Comparison of ENCODE assay signal across 10 cellular contexts in the genomic region with DNA sequence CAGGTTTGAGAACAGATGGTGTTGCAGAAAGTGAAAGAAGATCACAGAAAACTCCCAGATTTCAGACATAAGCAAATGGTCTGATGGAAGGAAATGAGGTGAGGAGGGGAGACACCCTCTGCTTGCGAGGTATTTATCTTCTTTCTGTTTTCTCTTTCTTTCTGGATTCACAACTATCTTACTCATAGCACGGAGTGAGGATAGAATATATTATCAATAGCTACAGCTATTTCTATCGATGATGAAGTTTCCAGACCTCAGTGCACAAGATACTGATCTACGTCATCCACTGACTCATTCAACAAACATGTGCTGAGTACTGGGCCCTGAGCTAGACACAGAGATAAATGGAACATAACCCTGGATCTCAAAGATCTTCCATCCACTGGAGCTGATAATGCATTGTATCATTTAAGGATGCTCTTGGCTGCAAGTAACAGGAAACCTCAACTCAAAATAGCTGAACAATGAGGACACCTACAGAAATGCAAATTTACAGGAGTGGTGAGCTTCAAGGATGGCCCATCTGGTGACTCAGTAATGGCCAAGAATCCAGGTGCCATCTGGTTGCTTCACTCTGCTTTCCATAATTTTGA. TPM values are rescaled to one million over a fixed set of nuclear protein-coding genes. Genes with fewer than 3 reads are reported as not detected.
DNase-seq lines count a peak whose midpoint lies in the region; ATAC-seq and TF ChIP-seq lines count a peak whose summit lies in the region.
"Had no signal": no experiment of that assay in that cellular context is flagged by ENCODE, and none has a peak within 500 bp of the region (broad histone marks: within the 10 kb centered on the region; RNA-seq: fewer than 3 reads in every experiment).

No MANE protein-coding gene starts in this region.

- CTCF ChIA-PET in activated CD8-positive, alpha-beta T cell treated with anti-CD3 and anti-CD28 coated beads for 36 hours (lab: Charles Lee) = interaction anchor here (1.1 to 1.5 kb wide), 2 partner anchors 11 to 14 kb away, joined by 3 to 12 read pairs; no protein-coding TSS in a partner anchor
- CTCF ChIA-PET in activated CD8-positive, alpha-beta T cell treated with anti-CD3 and anti-CD28 coated beads, Interleukin-2, amount 10 ng/mL, durations not matched to agents 7 days and 5 days (lab: Charles Lee) = interaction anchor here (0.7 to 3.5 kb wide), 3 partner anchors 15 to 297 kb away, joined by 3 to 21 read pairs (median 3); no protein-coding TSS in a partner anchor

- no peak for DNase-seq in activated CD8-positive, alpha-beta T cell treated with anti-CD3 and anti-CD28 coated beads for 36 hours
- no peak for DNase-seq in activated CD8-positive, alpha-beta T cell treated with anti-CD3 and anti-CD28 coated beads, Interleukin-2, amount 10 ng/mL, durations not matched to agents 7 days and 5 days
- DNase-seq in renal cortical epithelial cell (ENCODE audit: low read depth) = peak; percentile 46
- no peak for DNase-seq in NCI-H128 (lab: John Stamatoyannopoulos, UW; ENCODE audit: unreplicated experiment)
- no peak for DNase-seq in type B pancreatic cell (ENCODE audit: extremely low spot score, unreplicated experiment)
- no peak for DNase-seq in naive thymus-derived CD8-positive, alpha-beta T cell
- DNase-seq: body of pancreas, NCI-H1930 had no signal

- H3K27ac Mint-ChIP-seq in activated CD8-positive, alpha-beta T cell treated with anti-CD3 and anti-CD28 coated beads for 36 hours = peak overlapping the region; percentile 34
- no peak overlapping the region for H3K27ac Mint-ChIP-seq in activated CD8-positive, alpha-beta T cell treated with anti-CD3 and anti-CD28 coated beads, Interleukin-2, amount 10 ng/mL, durations not matched to agents 7 days and 5 days
- H3K27ac Mint-ChIP-seq in type B pancreatic cell = no peak overlapping the region
- H3K27ac Mint-ChIP-seq in naive thymus-derived CD8-positive, alpha-beta T cell = no peak overlapping the region

- no peaks in the 10 kb centered on the region for H3K27me3 Mint-ChIP-seq in activated CD8-positive, alpha-beta T cell treated with anti-CD3 and anti-CD28 coated beads for 36 hours
- no peaks in the 10 kb centered on the region for H3K27me3 Mint-ChIP-seq in activated CD8-positive, alpha-beta T cell treated with anti-CD3 and anti-CD28 coated beads, Interleukin-2, amount 10 ng/mL, durations not matched to agents 7 days and 5 days (ENCODE audit: low read depth)
- peaks cover 5% of the 10 kb centered on the region for H3K27me3 Mint-ChIP-seq in type B pancreatic cell
- H3K27me3 Mint-ChIP-seq in naive thymus-derived CD8-positive, alpha-beta T cell = peaks cover 0 to 2% (median 0%) of the 10 kb centered on the region in 5 donors

- H3K4me1 Mint-ChIP-seq in activated CD8-positive, alpha-beta T cell treated with anti-CD3 and anti-CD28 coated beads for 36 hours (ENCODE audit: low read depth) = peaks cover 36% of the 10 kb centered on the region
- peaks cover 76% of the 10 kb centered on the region for H3K4me1 Mint-ChIP-seq in activated CD8-positive, alpha-beta T cell treated with anti-CD3 and anti-CD28 coated beads, Interleukin-2, amount 10 ng/mL, durations not matched to agents 7 days and 5 days (ENCODE audit: low read depth)
- peaks cover 5% of the 10 kb centered on the region for H3K4me1 Mint-ChIP-seq in type B pancreatic cell (ENCODE audit: unreplicated experiment)
- H3K4me1 Mint-ChIP-seq in naive thymus-derived CD8-positive, alpha-beta T cell = peaks cover 0 to 5% (median 2%) of the 10 kb centered on the region in 4 donors

- H3K4me3 Mint-ChIP-seq in activated CD8-positive, alpha-beta T cell treated with anti-CD3 and anti-CD28 coated beads for 36 hours = no peak overlapping the region
- H3K4me3 Mint-ChIP-seq in activated CD8-positive, alpha-beta T cell treated with anti-CD3 and anti-CD28 coated beads, Interleukin-2, amount 10 ng/mL, durations not matched to agents 7 days and 5 days = no peak overlapping the region
- no peak overlapping the region for H3K4me3 Mint-ChIP-seq in type B pancreatic cell
- no peak overlapping the region for H3K4me3 Mint-ChIP-seq in naive thymus-derived CD8-positive, alpha-beta T cell

- peaks cover 3% of the 10 kb centered on the region for H3K9me3 Mint-ChIP-seq in activated CD8-positive, alpha-beta T cell treated with anti-CD3 and anti-CD28 coated beads for 36 hours
- peaks cover 9% of the 10 kb centered on the region for H3K9me3 Mint-ChIP-seq in activated CD8-positive, alpha-beta T cell treated with anti-CD3 and anti-CD28 coated beads, Interleukin-2, amount 10 ng/mL, durations not matched to agents 7 days and 5 days (ENCODE audit: insufficient read depth)
- H3K9me3 Mint-ChIP-seq in type B pancreatic cell = no peaks in the 10 kb centered on the region
- peaks cover 0 to 2% (median 0%) of the 10 kb centered on the region in 9 donors for H3K9me3 Mint-ChIP-seq in naive thymus-derived CD8-positive, alpha-beta T cell

- intact Hi-C loops in activated CD8-positive, alpha-beta T cell treated with anti-CD3 and anti-CD28 coated beads for 36 hours (cut with micrococcal nuclease) = no loop called here

- TF ChIP-seq CTCF in activated CD8-positive, alpha-beta T cell treated with anti-CD3 and anti-CD28 coated beads for 36 hours (IDR thresholded peaks at IDR 0.05) = no peak
- TF ChIP-seq CTCF in type B pancreatic cell (conservative IDR thresholded peaks at IDR 0.05) = no peak

- peaks cover 2% of the 10 kb centered on the region for H3K36me3 Mint-ChIP-seq in activated CD8-positive, alpha-beta T cell treated with anti-CD3 and anti-CD28 coated beads for 36 hours (ENCODE audit: low read depth)
- H3K36me3 Mint-ChIP-seq in activated CD8-positive, alpha-beta T cell treated with anti-CD3 and anti-CD28 coated beads, Interleukin-2, amount 10 ng/mL, durations not matched to agents 7 days and 5 days (ENCODE audit: low read depth) = peaks cover 22% of the 10 kb centered on the region
- H3K36me3 Mint-ChIP-seq in type B pancreatic cell = no peaks in the 10 kb centered on the region
- peaks cover 0 to 3% (median 0%) of the 10 kb centered on the region in 3 donors for H3K36me3 Mint-ChIP-seq in naive thymus-derived CD8-positive, alpha-beta T cell

- peak; percentile 55 for ATAC-seq in activated CD8-positive, alpha-beta T cell treated with anti-CD3 and anti-CD28 coated beads for 36 hours
- ATAC-seq in activated CD8-positive, alpha-beta T cell treated with anti-CD3 and anti-CD28 coated beads, Interleukin-2, amount 10 ng/mL, durations not matched to agents 7 days and 5 days = no peak
- ATAC-seq in GM21619 (IDR thresholded peaks at IDR 0.05; ENCODE audit: unreplicated experiment) (peak; percentile 45), HG03469 (IDR thresholded peaks at IDR 0.05; ENCODE audit: unreplicated experiment) (peak; percentile 34)
- no peak for ATAC-seq in naive thymus-derived CD8-positive, alpha-beta T cell
- ATAC-seq: body of pancreas had no signal

- POLR2A ChIA-PET in activated CD8-positive, alpha-beta T cell treated with anti-CD3 and anti-CD28 coated beads for 36 hours (lab: Charles Lee) = interaction anchor here (0.8 to 1.7 kb wide), 2 partner anchors 30 to 117 kb away, joined by 3 to 4 read pairs; a partner anchor contains a TSS
- POLR2A ChIA-PET in activated CD8-positive, alpha-beta T cell treated with anti-CD3 and anti-CD28 coated beads, Interleukin-2, amount 10 ng/mL, durations not matched to agents 7 days and 5 days (lab: Charles Lee) = no interaction called here
- POLR2A ChIA-PET in naive thymus-derived CD8-positive, alpha-beta T cell (lab: Charles Lee) = no interaction called here

RNA-seq across cellular contexts. Expression of a gene that starts 21.2 kb away (rescaled TPM):
- under 1 TPM; 0.54 TPM for total RNA-seq in activated CD8-positive, alpha-beta T cell treated with anti-CD3 and anti-CD28 coated beads for 36 hours
- 1 to 10 TPM; 1.3 to 1.7 TPM for total RNA-seq in activated CD8-positive, alpha-beta T cell treated with anti-CD3 and anti-CD28 coated beads, Interleukin-2, amount 10 ng/mL, durations not matched to agents 7 days and 5 days
- total RNA-seq in renal cortical epithelial cell (30.4 and 37.8 TPM in 2 replicates), type B pancreatic cell (ENCODE audit: low replicate concordance) (1.1 and 2.5 TPM in 2 replicates)
- total RNA-seq in naive thymus-derived CD8-positive, alpha-beta T cell = 1 to 10 TPM; 3.0 to 3.4 TPM
- polyA plus RNA-seq in naive thymus-derived CD8-positive, alpha-beta T cell = under 1 TPM in 2 of 3 donors, not detected in 1; 0.37 to 0.92 TPM

Comparison
In these comparisons a context has a peak if more than half of its experiments do, and no peak if none do; other contexts are left out.
1. ATAC-seq: peak in activated CD8-positive, alpha-beta T cell treated with anti-CD3 and anti-CD28 coated beads for 36 hours (single experiment), GM21619 (single experiment) and HG03469 (single experiment); none in activated CD8-positive, alpha-beta T cell treated with anti-CD3 and anti-CD28 coated beads, Interleukin-2, amount 10 ng/mL, durations not matched to agents 7 days and 5 days (single experiment) and naive thymus-derived CD8-positive, alpha-beta T cell (0 of 2).